ENCODE assay signal across 1 cellular context in the genomic region with DNA sequence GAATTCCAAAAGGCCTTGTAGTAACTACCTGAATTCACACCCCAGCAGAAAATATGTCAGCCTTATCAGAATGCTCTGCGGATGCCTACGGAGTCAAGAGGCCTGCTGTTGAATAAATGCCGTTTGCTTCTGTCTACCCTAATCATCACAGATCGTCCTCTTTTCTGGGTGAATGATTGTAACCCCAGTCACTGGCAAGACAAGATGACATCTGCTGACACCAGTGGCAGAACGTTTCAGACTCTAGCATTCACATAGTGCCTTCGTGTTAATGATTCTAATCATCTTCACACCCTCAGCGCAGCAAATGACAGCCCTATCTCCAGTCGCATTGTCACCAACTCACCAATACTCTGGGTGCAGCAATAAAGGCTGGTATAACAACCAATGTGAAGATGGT.
TF ChIP-seq lines count a peak whose summit lies in the region.

No MANE protein-coding gene starts in this region.

TF ChIP-seq in IMR-90, 13 proteins besides CTCF, POLR2A, EP300 and RAD21:
- TF ChIP-seq NFE2L2 (IDR thresholded peaks at IDR 0.05; ENCODE audit: low read depth, low read length) (no peak), MAZ (IDR thresholded peaks at IDR 0.05; ENCODE audit: borderline replicate concordance, low read depth, low read length) (no peak), MXI1 (IDR thresholded peaks at IDR 0.05; ENCODE audit: borderline replicate concordance, low read depth, low read length) (no peak), USF2 (IDR thresholded peaks at IDR 0.05; ENCODE audit: low read depth, low read length) (no peak), RCOR1 (IDR thresholded peaks at IDR 0.05; ENCODE audit: insufficient replicate concordance, low read length) (no peak), RFX5 (IDR thresholded peaks at IDR 0.05; ENCODE audit: low read depth, low read length) (no peak), BHLHE40 (IDR thresholded peaks at IDR 0.05; ENCODE audit: low read depth, low read length) (no peak), SMC3 (IDR thresholded peaks at IDR 0.05; ENCODE audit: low read depth, low read length) (no peak), FOS (IDR thresholded peaks at IDR 0.05; ENCODE audit: low read depth, low read length) (no peak), MAFK (IDR thresholded peaks at IDR 0.05; ENCODE audit: low read depth, low read length) (no peak), CHD1 (IDR thresholded peaks at IDR 0.05; ENCODE audit: low read depth, low read length) (no peak), CEBPB (IDR thresholded peaks at IDR 0.05; ENCODE audit: low read depth, low read length) (no peak)
- TF ChIP-seq, protein P1, sequence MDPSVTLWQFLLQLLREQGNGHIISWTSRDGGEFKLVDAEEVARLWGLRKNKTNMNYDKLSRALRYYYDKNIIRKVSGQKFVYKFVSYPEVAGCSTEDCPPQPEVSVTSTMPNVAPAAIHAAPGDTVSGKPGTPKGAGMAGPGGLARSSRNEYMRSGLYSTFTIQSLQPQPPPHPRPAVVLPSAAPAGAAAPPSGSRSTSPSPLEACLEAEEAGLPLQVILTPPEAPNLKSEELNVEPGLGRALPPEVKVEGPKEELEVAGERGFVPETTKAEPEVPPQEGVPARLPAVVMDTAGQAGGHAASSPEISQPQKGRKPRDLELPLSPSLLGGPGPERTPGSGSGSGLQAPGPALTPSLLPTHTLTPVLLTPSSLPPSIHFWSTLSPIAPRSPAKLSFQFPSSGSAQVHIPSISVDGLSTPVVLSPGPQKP (IDR thresholded peaks at IDR 0.05; ENCODE audit: borderline replicate concordance, low read depth, low read length), result no peak
TF ChIP-seq in IMR-90: peak in this region for 0.
